ENCODE assay signal across 1 cellular context in the genomic region with DNA sequence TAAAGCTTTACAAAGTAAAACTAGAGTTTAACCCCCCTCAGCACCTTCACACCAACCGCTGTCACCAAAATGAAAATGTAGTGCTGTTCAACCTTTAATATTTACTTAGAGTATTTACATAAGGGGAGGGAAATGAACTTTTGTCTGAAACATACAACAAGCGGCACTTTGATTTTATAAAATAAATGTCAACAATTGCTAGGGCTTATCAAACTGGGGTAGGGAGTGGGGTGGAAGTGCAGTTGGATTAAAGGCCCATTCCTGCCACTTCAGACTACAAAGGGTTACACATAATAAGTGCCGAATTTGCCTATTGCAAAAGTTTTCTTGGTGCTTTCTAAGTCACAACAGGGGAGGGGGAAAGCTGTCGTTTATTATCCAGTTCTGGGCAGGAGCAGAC.
TF ChIP-seq lines count a peak whose summit lies in the region.

No MANE protein-coding gene starts in this region.

TF ChIP-seq in HepG2, 621 proteins besides CTCF, POLR2A, EP300 and RAD21 (continued from another document):
- TF ChIP-seq RFX3 (CRISPR knock-in tag; IDR thresholded peaks at IDR 0.05), result no peak
- no peak for TF ChIP-seq FOXP1 (IDR thresholded peaks at IDR 0.05)
- peak; percentile 46; the same call in 1 of the 2 replicates for TF ChIP-seq FOXP1 (CRISPR knock-in tag; IDR thresholded peaks at IDR 0.05)
- TF ChIP-seq ARID3A (IDR thresholded peaks at IDR 0.05; ENCODE audit: low read depth, low read length), result 0 out of 2 replicates have a peak, but pooled peaks have one; percentile 15
- TF ChIP-seq ZNF652 (CRISPR knock-in tag; IDR thresholded peaks at IDR 0.05; ENCODE audit: borderline replicate concordance, low read depth), result peak; percentile 68
- no peak for TF ChIP-seq TIGD3 (CRISPR knock-in tag; IDR thresholded peaks at IDR 0.05; ENCODE audit: borderline replicate concordance)
- TF ChIP-seq KDM4B (CRISPR knock-in tag; IDR thresholded peaks at IDR 0.05), result no peak
- TF ChIP-seq, protein P1, sequence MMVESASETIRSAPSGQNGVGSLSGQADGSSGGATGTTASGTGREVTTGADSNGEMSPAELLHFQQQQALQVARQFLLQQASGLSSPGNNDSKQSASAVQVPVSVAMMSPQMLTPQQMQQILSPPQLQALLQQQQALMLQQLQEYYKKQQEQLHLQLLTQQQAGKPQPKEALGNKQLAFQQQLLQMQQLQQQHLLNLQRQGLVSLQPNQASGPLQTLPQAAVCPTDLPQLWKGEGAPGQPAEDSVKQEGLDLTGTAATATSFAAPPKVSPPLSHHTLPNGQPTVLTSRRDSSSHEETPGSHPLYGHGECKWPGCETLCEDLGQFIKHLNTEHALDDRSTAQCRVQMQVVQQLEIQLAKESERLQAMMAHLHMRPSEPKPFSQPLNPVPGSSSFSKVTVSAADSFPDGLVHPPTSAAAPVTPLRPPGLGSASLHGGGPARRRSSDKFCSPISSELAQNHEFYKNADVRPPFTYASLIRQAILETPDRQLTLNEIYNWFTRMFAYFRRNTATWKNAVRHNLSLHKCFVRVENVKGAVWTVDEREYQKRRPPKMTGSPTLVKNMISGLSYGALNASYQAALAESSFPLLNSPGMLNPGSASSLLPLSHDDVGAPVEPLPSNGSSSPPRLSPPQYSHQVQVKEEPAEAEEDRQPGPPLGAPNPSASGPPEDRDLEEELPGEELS (CRISPR knock-in tag; IDR thresholded peaks at IDR 0.05), result peak; percentile 37
